In genomic region chr15:87626835-87627234, GRCh38 we compare ENCODE assay signal across 22 cellular contexts.
DNase-seq lines count a peak whose midpoint lies in the region; ATAC-seq, FAIRE-seq and TF ChIP-seq lines count a peak whose summit lies in the region.
"Had no signal": no experiment of that assay in that cellular context is flagged by ENCODE, and none has a peak within 500 bp of the region (broad histone marks: within the 10 kb centered on the region; RNA-seq: fewer than 3 reads in every experiment).

No MANE protein-coding gene starts in this region.

- POLR2A ChIA-PET in K562 (lab: Yijun Ruan, JAX) = no interaction called here

- no peak overlapping the region for H3K27ac Mint-ChIP-seq in activated naive CD4-positive, alpha-beta T cell treated with anti-CD3 and anti-CD28 coated beads, Interleukin-2, amount 50 U/mL, for 72 hours
- H3K27ac Mint-ChIP-seq: B cell; CD8-positive, alpha-beta T cell; GM23338 had no signal

- peak; percentile 43; the same call in 2 of the 3 replicates for ATAC-seq in K562
- no peak for ATAC-seq in HG03097 (IDR thresholded peaks at IDR 0.05; ENCODE audit: low FRiP score, unreplicated experiment)
- no peak for ATAC-seq in activated naive CD4-positive, alpha-beta T cell treated with anti-CD3 and anti-CD28 coated beads, Interleukin-2, amount 50 U/mL, for 72 hours
- ATAC-seq in HG02970 (IDR thresholded peaks at IDR 0.05; ENCODE audit: low FRiP score, unreplicated experiment) = no peak
- ATAC-seq: CD8-positive, alpha-beta T cell; GM23338 had no signal

- no peak for TF ChIP-seq CTCF in K562 (IDR thresholded peaks at IDR 0.05 in 2 of 3, conservative IDR thresholded peaks at IDR 0.05 in 1 of 3; ENCODE audit: insufficient read depth in 2 of 3, low read depth in 1 of 3, low read length in 3 of 3)

- H3K4me3 ChIP-seq in K562 = no peak overlapping the region
- H3K4me3 ChIP-seq: BLaER1 treated with 17β-estradiol and CSF1 and Interleukin-3, amounts not matched to agents 10 nM and 100 nM; GM23338 had no signal

- H3K9me1 ChIP-seq in K562 (ENCODE audit: control insufficient read depth, insufficient read depth, low read length) = no peaks in the 10 kb centered on the region

- H3K9me3 Mint-ChIP-seq in activated naive CD4-positive, alpha-beta T cell treated with anti-CD3 and anti-CD28 coated beads, Interleukin-2, amount 50 U/mL, for 72 hours = peaks cover 5 to 9% of the 10 kb centered on the region in 2 donors

- no TSS peak for BruUV-seq in K562 (replicated peaks; lab: Mats Ljungman, UMichigan)

- intact Hi-C loops in K562 (cut with micrococcal nuclease) = no loop called here

- peaks cover 8 to 25% of the 10 kb centered on the region in 2 experiments; a peak in 4 of 5 replicates for H3K4me1 ChIP-seq in K562 (replicated peaks in 1 of 2; ENCODE audit: control insufficient read depth in 2 of 2, insufficient read depth in 2 of 2, low read length in 2 of 2)
- H3K4me1 ChIP-seq: BLaER1 treated with 17β-estradiol and CSF1 and Interleukin-3, amounts not matched to agents 10 nM and 100 nM had no signal

- DNase-seq in NCI-H2171 treated with DMSO at 0.1 percent for 48 hours (lab: John Stamatoyannopoulos, UW) (peak; percentile 31), NCI-H2171 (lab: John Stamatoyannopoulos, UW) (no peak), DMS 273 treated with DMSO at 0.1 percent for 48 hours (lab: John Stamatoyannopoulos, UW) (peak; percentile 4), K562 (ENCODE audit: extremely low read depth in 1 of 4, low spot score in 3 of 4) (peak; percentile 35 to 58 (median 56))
- DNase-seq in activated naive CD4-positive, alpha-beta T cell treated with anti-CD3 and anti-CD28 coated beads, Interleukin-2, amount 50 U/mL, for 72 hours (ENCODE audit: low spot score in 2 of 2) = no peak
- DNase-seq: 8988T; CD8-positive, alpha-beta T cell; COR-L47; DMS153; DMS79; GDM1; HCEC 1CT; IMR-90 had no signal

- FAIRE-seq in K562 (lab: Jason Lieb, UNC) = no peak
- FAIRE-seq: GM12892, GM18507, H54, HTR-8/SVneo had no signal

- peaks cover 11% of the 10 kb centered on the region; the same call in 1 of the 3 replicates for H3K36me3 ChIP-seq in K562 (ENCODE audit: control insufficient read depth, insufficient read depth, low read length)
- H3K36me3 ChIP-seq: BLaER1 treated with 17β-estradiol and CSF1 and Interleukin-3, amounts not matched to agents 10 nM and 100 nM had no signal

- no peak overlapping the region for H2AFZ ChIP-seq in K562 (ENCODE audit: low read depth, low read length)
- H2AFZ ChIP-seq: GM23338 had no signal

- peaks cover 0 to 6% of the 10 kb centered on the region in 2 donors for H3K36me3 Mint-ChIP-seq in activated naive CD4-positive, alpha-beta T cell treated with anti-CD3 and anti-CD28 coated beads, Interleukin-2, amount 50 U/mL, for 72 hours
- H3K36me3 Mint-ChIP-seq: CD8-positive, alpha-beta T cell had no signal

- no peak for TF ChIP-seq POLR2A in K562 (conservative IDR thresholded peaks at IDR 0.05)

- CTCF ChIA-PET in K562 (lab: Yijun Ruan, JAX; ENCODE audit: low intra/inter-chr PET ratio) = no interaction called here

- in situ Hi-C loops in K562 (cut with MboI) = no loop called here

- TF ChIP-seq RAD21 in K562 (CRISPR knock-in tag; conservative IDR thresholded peaks at IDR 0.05 in 1 of 2, IDR thresholded peaks at IDR 0.05 in 1 of 2) = no peak

- H3K79me2 ChIP-seq in K562 (ENCODE audit: control insufficient read depth, insufficient read depth, low read length) = peaks cover 25% of the 10 kb centered on the region

- peak overlapping the region; percentile 9; the same call in 1 of the 2 replicates for H3K4me2 ChIP-seq in K562 (ENCODE audit: insufficient read depth, low read length)
- H3K4me2 ChIP-seq: BLaER1 treated with 17β-estradiol and CSF1 and Interleukin-3, amounts not matched to agents 10 nM and 100 nM; GM23338 had no signal

- H3K27me3 ChIP-seq in K562 (ENCODE audit: control insufficient read depth in 2 of 2, insufficient read depth in 2 of 2, low read length in 2 of 2) = no peaks in the 10 kb centered on the region
- H3K27me3 ChIP-seq: BLaER1 treated with 17β-estradiol and CSF1 and Interleukin-3, amounts not matched to agents 10 nM and 100 nM had no signal

- TF ChIP-seq EP300 in K562 (IDR thresholded peaks at IDR 0.05; ENCODE audit: low read length) = peak; percentile 60; the same call in 1 of the 2 replicates

- H3K27ac ChIP-seq in K562 (ENCODE audit: extremely low read depth, low read depth, low read length) = no peak overlapping the region
- H3K27ac ChIP-seq: BLaER1 treated with 17β-estradiol and CSF1 and Interleukin-3, amounts not matched to agents 10 nM and 100 nM had no signal

- H4K20me1 ChIP-seq in K562 (replicated peaks; ENCODE audit: control insufficient read depth, insufficient read depth, low read length) = peaks cover 13% of the 10 kb centered on the region
- H4K20me1 ChIP-seq: BLaER1 treated with 17β-estradiol and CSF1 and Interleukin-3, amounts not matched to agents 10 nM and 100 nM had no signal

- 9% methylated on average over 4 of the region's 4 CpGs for whole genome bisulfite sequencing in K562 (ENCODE audit: insufficient coverage, low coverage, missing lambda C conversion rate)

- no peaks in the 10 kb centered on the region for H3K9me3 ChIP-seq in K562 (replicated peaks; ENCODE audit: control insufficient read depth, insufficient read depth, low read depth, low read length)

- H3K9ac ChIP-seq in K562 (ENCODE audit: insufficient read depth in 1 of 2, low read depth in 2 of 2, low read length in 2 of 2) = no peak overlapping the region
- H3K9ac ChIP-seq: BLaER1 treated with 17β-estradiol and CSF1 and Interleukin-3, amounts not matched to agents 10 nM and 100 nM had no signal

TF ChIP-seq in K562, 482 proteins besides CTCF, POLR2A, EP300 and RAD21 (continues in another document):
- TF ChIP-seq HLTF (IDR thresholded peaks at IDR 0.05) (0 out of 2 replicates have a peak, but pooled peaks have one; percentile 18), ZNF134 (CRISPR knock-in tag; conservative IDR thresholded peaks at IDR 0.05) (no peak), ZKSCAN3 (CRISPR knock-in tag; IDR thresholded peaks at IDR 0.05) (no peak), HBP1 (CRISPR knock-in tag; IDR thresholded peaks at IDR 0.05) (no peak), ZNF124 (CRISPR knock-in tag; IDR thresholded peaks at IDR 0.05) (no peak), HMGN3 (IDR thresholded peaks at IDR 0.05; ENCODE audit: borderline replicate concordance, extremely low read depth, insufficient read length, low read depth, low read length) (peak; percentile 57), NR2F6 (CRISPR knock-in tag; IDR thresholded peaks at IDR 0.05) (no peak), UBTF (IDR thresholded peaks at IDR 0.05; ENCODE audit: borderline replicate concordance in 1 of 2, low read depth in 2 of 2, low read length in 2 of 2) (no peak), RBM25 (IDR thresholded peaks at IDR 0.05; ENCODE audit: low read depth, low read length, severe bottlenecking) (no peak), ZNF184 (CRISPR knock-in tag; IDR thresholded peaks at IDR 0.05) (no peak), STAT5A (IDR thresholded peaks at IDR 0.05; ENCODE audit: borderline replicate concordance, low read length) (peak; percentile 65; the same call in 1 of the 2 replicates)

Comparison
In these comparisons a context has a peak if more than half of its experiments do, and no peak if none do; other contexts are left out.
1. DNase-seq: peak in NCI-H2171 treated with DMSO at 0.1 percent for 48 hours (single experiment), DMS 273 treated with DMSO at 0.1 percent for 48 hours (single experiment) and K562 (4 of 4); none in NCI-H2171 (single experiment) and activated naive CD4-positive, alpha-beta T cell treated with anti-CD3 and anti-CD28 coated beads, Interleukin-2, amount 50 U/mL, for 72 hours (0 of 2).